Comparison of ENCODE assay signal across 2 cellular contexts in the genomic region with DNA sequence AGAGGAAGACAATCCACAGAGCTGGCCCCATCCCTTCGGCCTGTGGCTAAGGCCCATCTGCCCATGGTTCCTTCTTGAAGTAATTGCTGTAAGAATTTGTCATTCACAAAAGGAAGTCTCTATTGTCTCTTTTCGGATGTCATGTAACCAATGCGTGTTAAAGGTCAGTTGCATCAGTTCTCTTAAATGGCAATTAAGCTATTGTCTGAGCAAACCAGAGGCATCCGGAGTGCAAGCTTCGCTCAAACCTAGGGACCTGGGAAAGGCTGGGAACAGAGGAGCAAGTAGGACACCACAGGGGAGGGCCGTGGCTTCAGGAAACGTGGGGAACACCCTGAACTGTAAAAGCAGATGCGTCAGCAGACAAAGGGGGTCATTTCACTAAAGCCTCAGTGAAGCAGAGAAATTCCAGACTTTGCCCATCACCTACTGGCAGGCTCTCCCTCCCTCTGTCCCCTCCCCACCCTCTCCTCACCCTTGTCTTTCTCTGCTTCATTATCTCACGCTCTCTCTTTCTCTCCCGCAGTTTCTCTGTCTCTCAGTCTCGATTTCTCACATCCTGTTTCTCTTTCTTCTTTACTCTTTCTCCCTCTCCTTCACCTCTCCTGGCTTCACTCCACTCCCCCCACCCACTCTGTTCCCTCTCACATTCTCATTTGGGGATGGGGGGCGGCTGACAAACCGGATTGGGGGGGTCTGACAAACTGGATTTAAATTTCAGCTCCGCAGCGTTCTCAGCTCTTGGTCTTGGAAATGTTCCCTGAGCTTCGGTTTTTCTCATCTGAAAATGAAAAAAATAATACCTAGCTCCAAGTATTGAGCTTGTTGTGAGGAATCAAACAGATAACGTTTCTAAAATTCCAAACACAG.
TF ChIP-seq lines count a peak whose summit lies in the region.

No MANE protein-coding gene starts in this region.

TF ChIP-seq in liver, 16 proteins besides CTCF, POLR2A, EP300 and RAD21:
- TF ChIP-seq FOXA2 (IDR thresholded peaks at IDR 0.05) = no peak
- peak; percentile 58 for TF ChIP-seq NR2F2 (IDR thresholded peaks at IDR 0.05)
- no peak for TF ChIP-seq EGR1 (IDR thresholded peaks at IDR 0.05; ENCODE audit: low read depth in 2 of 2)

TF ChIP-seq in HepG2, 621 proteins besides CTCF, POLR2A, EP300 and RAD21:
- TF ChIP-seq ZNF484 (CRISPR knock-in tag; IDR thresholded peaks at IDR 0.05; ENCODE audit: borderline replicate concordance, low read depth) (no peak), BRCA1 (CRISPR knock-in tag; IDR thresholded peaks at IDR 0.05) (no peak), ELF1 (CRISPR knock-in tag; IDR thresholded peaks at IDR 0.05) (no peak), TBP (CRISPR knock-in tag; IDR thresholded peaks at IDR 0.05) (no peak), ZNF558 (CRISPR knock-in tag; IDR thresholded peaks at IDR 0.05; ENCODE audit: borderline replicate concordance) (no peak), CC2D1A (CRISPR knock-in tag; IDR thresholded peaks at IDR 0.05) (no peak), ZNF557 (CRISPR knock-in tag; IDR thresholded peaks at IDR 0.05) (no peak), HOXA9 (CRISPR knock-in tag; IDR thresholded peaks at IDR 0.05; ENCODE audit: borderline replicate concordance) (no peak), ZNF792 (CRISPR knock-in tag; IDR thresholded peaks at IDR 0.05) (no peak)
